In the genomic region with DNA sequence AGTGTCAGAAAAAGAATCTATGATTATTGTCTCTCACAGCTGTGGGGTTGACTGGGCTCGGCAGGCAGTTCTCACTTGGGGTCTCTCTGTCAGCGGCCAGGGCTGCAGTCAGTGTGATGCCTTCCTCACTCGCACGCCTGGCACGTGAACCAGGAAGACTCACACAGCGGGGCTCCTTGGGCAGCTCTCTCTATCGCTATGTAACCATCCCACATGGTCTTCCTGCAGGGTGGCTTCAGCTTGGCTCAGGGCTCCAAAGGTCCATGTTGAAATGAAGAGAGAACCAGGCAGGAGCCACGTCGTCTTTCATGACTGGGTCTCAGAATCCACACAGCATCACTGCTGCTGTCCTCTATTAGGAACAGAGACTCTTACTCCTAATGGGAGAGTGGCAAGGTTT, we compare ENCODE assay signal across 18 cellular contexts. TPM values are rescaled to one million over a fixed set of nuclear protein-coding genes. Genes with fewer than 3 reads are reported as not detected.
DNase-seq lines count a peak whose midpoint lies in the region; ATAC-seq and TF ChIP-seq lines count a peak whose summit lies in the region.
"Had no signal": no experiment of that assay in that cellular context is flagged by ENCODE, and none has a peak within 500 bp of the region (broad histone marks: within the 10 kb centered on the region; RNA-seq: fewer than 3 reads in every experiment).

No MANE protein-coding gene starts in this region.

- H3K9ac ChIP-seq in Loucy (ENCODE audit: low read depth, low read length, poor library complexity, severe bottlenecking): peak overlapping the region; percentile 20
- H3K9ac ChIP-seq in mesenchymal stem cell (ENCODE audit: low read length): no peak overlapping the region

- no peak overlapping the region for H2AK5ac ChIP-seq in mesenchymal stem cell (ENCODE audit: low read length, severe bottlenecking)

- 85% methylated on average over 4 of the region's 9 CpGs for WGBS in right lobe of liver (ENCODE audit: insufficient coverage, low coverage, low lambda C conversion rate, missing lambda C conversion rate)
- 95% methylated on average over 9 of the region's 9 CpGs for WGBS in mesenchymal stem cell

- CTCF ChIA-PET in activated CD8-positive, alpha-beta T cell treated with anti-CD3 and anti-CD28 coated beads, Interleukin-2, amount 10 ng/mL, durations not matched to agents 7 days and 5 days (lab: Charles Lee): no interaction called here

- H4K8ac ChIP-seq in mesenchymal stem cell (ENCODE audit: low read length): no peak overlapping the region

- H2BK12ac ChIP-seq in mesenchymal stem cell (ENCODE audit: low read length in 2 of 2): no peak overlapping the region

- H3K27me3 ChIP-seq in Loucy (ENCODE audit: insufficient read depth, low read length, poor library complexity, severe bottlenecking) (no peaks in the 10 kb centered on the region), right lobe of liver (no peaks in the 10 kb centered on the region), vagina (no peaks in the 10 kb centered on the region), mesenchymal stem cell (ENCODE audit: control insufficient read depth in 1 of 2, insufficient read depth in 1 of 2, low read length in 2 of 2) (no peaks in the 10 kb centered on the region)
- H3K27me3 ChIP-seq: BE2C had no signal

- H3K36me3 ChIP-seq in Loucy (ENCODE audit: insufficient read depth, low read length): no peaks in the 10 kb centered on the region
- no peaks in the 10 kb centered on the region for H3K36me3 ChIP-seq in right lobe of liver
- no peaks in the 10 kb centered on the region for H3K36me3 ChIP-seq in vagina
- no peaks in the 10 kb centered on the region for H3K36me3 ChIP-seq in mesenchymal stem cell (ENCODE audit: control insufficient read depth in 1 of 2, insufficient read depth in 2 of 2, low read depth in 1 of 2, low read length in 2 of 2)
- H3K36me3 ChIP-seq: BE2C had no signal

- H3K27ac ChIP-seq in right lobe of liver (no peak overlapping the region), vagina (no peak overlapping the region), mesenchymal stem cell (ENCODE audit: low read length, poor library complexity, severe bottlenecking) (no peak overlapping the region)

- H3K9me3 ChIP-seq in Loucy (ENCODE audit: insufficient read depth, low read depth, low read length): no peaks in the 10 kb centered on the region
- H3K9me3 ChIP-seq in right lobe of liver: no peaks in the 10 kb centered on the region
- no peaks in the 10 kb centered on the region for H3K9me3 ChIP-seq in vagina
- no peaks in the 10 kb centered on the region for H3K9me3 ChIP-seq in mesenchymal stem cell (ENCODE audit: control insufficient read depth, low read length)
- H3K9me3 ChIP-seq: BE2C had no signal

- H3K4me3 Mint-ChIP-seq in activated CD8-positive, alpha-beta T cell treated with anti-CD3 and anti-CD28 coated beads, Interleukin-2, amount 10 ng/mL, durations not matched to agents 7 days and 5 days: no peak overlapping the region
- H3K4me3 Mint-ChIP-seq: CD4-positive, CD25-positive, alpha-beta regulatory T cell; CD8-positive, alpha-beta memory T cell; HFFc6; IgD-negative memory B cell had no signal

- H3K4me1 ChIP-seq in Loucy (ENCODE audit: insufficient read depth, low read length, poor library complexity, severe bottlenecking) (peaks cover 10% of the 10 kb centered on the region), right lobe of liver (peaks cover 0 to 16% (median 6%) of the 10 kb centered on the region in 4 donors), vagina (no peaks in the 10 kb centered on the region), mesenchymal stem cell (ENCODE audit: control insufficient read depth, insufficient read depth, low read depth, low read length) (peaks cover 3% of the 10 kb centered on the region)
- H3K4me1 ChIP-seq: BE2C had no signal

- TF ChIP-seq POLR2A in right lobe of liver (IDR thresholded peaks at IDR 0.05) (no peak), vagina (IDR thresholded peaks at IDR 0.05) (no peak)

- H3K27ac Mint-ChIP-seq in activated CD8-positive, alpha-beta T cell treated with anti-CD3 and anti-CD28 coated beads, Interleukin-2, amount 10 ng/mL, durations not matched to agents 7 days and 5 days: no peak overlapping the region
- H3K27ac Mint-ChIP-seq: CD4-positive, CD25-positive, alpha-beta regulatory T cell; HFFc6; IgD-negative memory B cell had no signal

- H3K4me2 ChIP-seq in Loucy (ENCODE audit: low read depth, low read length, poor library complexity, severe bottlenecking) (no peak overlapping the region), mesenchymal stem cell (ENCODE audit: low read length, poor library complexity, severe bottlenecking) (no peak overlapping the region)

- peak in 3 of 4 donors; percentile 10 to 37 (median 32) for ATAC-seq in right lobe of liver
- ATAC-seq in activated CD8-positive, alpha-beta T cell treated with anti-CD3 and anti-CD28 coated beads, Interleukin-2, amount 10 ng/mL, durations not matched to agents 7 days and 5 days: no peak
- ATAC-seq: HCT116 had no signal

- intact Hi-C loops in right lobe of liver (cut with DNase I): no loop called here
- intact Hi-C loops in vagina (cut with DNase I): no loop called here

- no peak overlapping the region for H3K23ac ChIP-seq in mesenchymal stem cell (ENCODE audit: low read length in 2 of 2)

- no peak for TF ChIP-seq CTCF in Loucy (conservative IDR thresholded peaks at IDR 0.05; ENCODE audit: low read length)
- no peak for TF ChIP-seq CTCF in right lobe of liver (IDR thresholded peaks at IDR 0.05)
- TF ChIP-seq CTCF in vagina (IDR thresholded peaks at IDR 0.05): no peak

- H3K36me3 Mint-ChIP-seq in activated CD8-positive, alpha-beta T cell treated with anti-CD3 and anti-CD28 coated beads, Interleukin-2, amount 10 ng/mL, durations not matched to agents 7 days and 5 days (ENCODE audit: low read depth): peaks cover 4% of the 10 kb centered on the region

- H4K20me1 ChIP-seq in Loucy (ENCODE audit: insufficient read depth, low read length, poor library complexity, severe bottlenecking): no peaks in the 10 kb centered on the region

- no peak overlapping the region for H2BK5ac ChIP-seq in mesenchymal stem cell (ENCODE audit: low read depth, low read length, poor library complexity, severe bottlenecking)

- H3K4ac ChIP-seq in mesenchymal stem cell (ENCODE audit: low read depth in 1 of 2, low read length in 2 of 2): peak overlapping the region in 1 of 2 experiments; percentile 15

- no peak overlapping the region for H3K14ac ChIP-seq in mesenchymal stem cell (ENCODE audit: low read length in 2 of 2)

- H4K91ac ChIP-seq in mesenchymal stem cell (ENCODE audit: low read length): no peak overlapping the region

- peak; percentile 58 for DNase-seq in cerebellum (ENCODE audit: low spot score)
- DNase-seq in right lobe of liver: no peak
- DNase-seq in vagina (ENCODE audit: extremely low spot score in 2 of 2): no peak
- DNase-seq in mesenchymal stem cell: no peak
- DNase-seq in activated CD8-positive, alpha-beta T cell treated with anti-CD3 and anti-CD28 coated beads, Interleukin-2, amount 10 ng/mL, durations not matched to agents 7 days and 5 days: no peak
- DNase-seq: BE2C; CD4-positive, CD25-positive, alpha-beta regulatory T cell; CD8-positive, alpha-beta memory T cell; COR-L47; DMS 273 treated with DMSO at 0.1 percent for 48 hours; DMS53; GF-D8; GOT3; H7; HFFc6 had no signal

- H3F3A ChIP-seq in Loucy (ENCODE audit: low read depth): no peaks in the 10 kb centered on the region

- no peaks in the 10 kb centered on the region for H3K79me2 ChIP-seq in Loucy (ENCODE audit: insufficient read depth, low read length)

- H3K79me1 ChIP-seq in mesenchymal stem cell (replicated peaks; ENCODE audit: low read length, poor library complexity, severe bottlenecking): no peaks in the 10 kb centered on the region

- H3K9me3 Mint-ChIP-seq in activated CD8-positive, alpha-beta T cell treated with anti-CD3 and anti-CD28 coated beads, Interleukin-2, amount 10 ng/mL, durations not matched to agents 7 days and 5 days (ENCODE audit: insufficient read depth): peaks cover 7% of the 10 kb centered on the region

- no peak overlapping the region for H2BK120ac ChIP-seq in mesenchymal stem cell (ENCODE audit: low read depth, low read length)

- H3K27me3 Mint-ChIP-seq in activated CD8-positive, alpha-beta T cell treated with anti-CD3 and anti-CD28 coated beads, Interleukin-2, amount 10 ng/mL, durations not matched to agents 7 days and 5 days (ENCODE audit: low read depth): no peaks in the 10 kb centered on the region
- H3K27me3 Mint-ChIP-seq: CD4-positive, CD25-positive, alpha-beta regulatory T cell; CD8-positive, alpha-beta memory T cell; IgD-negative memory B cell had no signal

- H3K18ac ChIP-seq in mesenchymal stem cell (ENCODE audit: low read depth in 1 of 2, low read length in 2 of 2): no peak overlapping the region

- H2AFZ ChIP-seq in Loucy (ENCODE audit: low read length) (no peak overlapping the region), mesenchymal stem cell (ENCODE audit: low read depth, low read length) (no peak overlapping the region)

- no peaks in the 10 kb centered on the region for H3K9me2 ChIP-seq in Loucy (replicated peaks; ENCODE audit: low read depth, low read length)

- no peak overlapping the region for H3K4me3 ChIP-seq in Loucy (ENCODE audit: low read length, poor library complexity, severe bottlenecking)
- no peak overlapping the region for H3K4me3 ChIP-seq in right lobe of liver
- H3K4me3 ChIP-seq in vagina: no peak overlapping the region
- H3K4me3 ChIP-seq in mesenchymal stem cell (ENCODE audit: insufficient read depth in 1 of 2, low read depth in 1 of 2, low read length in 2 of 2): no peak overlapping the region

- no peak overlapping the region for H2BK15ac ChIP-seq in mesenchymal stem cell (ENCODE audit: low read depth, poor library complexity, severe bottlenecking)

- POLR2A ChIA-PET in activated CD8-positive, alpha-beta T cell treated with anti-CD3 and anti-CD28 coated beads, Interleukin-2, amount 10 ng/mL, durations not matched to agents 7 days and 5 days (lab: Charles Lee): interaction anchor here (1.0 kb wide), 1 partner anchor 13 kb away, joined by 3 read pairs; no protein-coding TSS in a partner anchor

- H3K4me1 Mint-ChIP-seq in activated CD8-positive, alpha-beta T cell treated with anti-CD3 and anti-CD28 coated beads, Interleukin-2, amount 10 ng/mL, durations not matched to agents 7 days and 5 days (ENCODE audit: low read depth): peaks cover 3% of the 10 kb centered on the region
- H3K4me1 Mint-ChIP-seq: CD8-positive, alpha-beta memory T cell had no signal

RNA-seq across cellular contexts. Expression of a gene that starts 30.6 kb away (rescaled TPM):
- total RNA-seq in cerebellum: 44.3 TPM
- total RNA-seq in right lobe of liver: 10 to 100 TPM in 4 of 6 experiments, 1 to 10 TPM in 2; 7.2 to 21.7 (median 12.4) TPM
- 11.5 TPM for total RNA-seq in vagina
- polyA plus RNA-seq in mesenchymal stem cell (2013, experiment 1 of 2): 14.3 TPM
- 15.0 TPM for polyA plus RNA-seq in mesenchymal stem cell (2013, experiment 2 of 2)
- 10 to 100 TPM; 48.8 to 50.1 TPM for total RNA-seq in activated CD8-positive, alpha-beta T cell treated with anti-CD3 and anti-CD28 coated beads, Interleukin-2, amount 10 ng/mL, durations not matched to agents 7 days and 5 days
